7 cellular contexts compared by ENCODE assay signal in the genomic region with DNA sequence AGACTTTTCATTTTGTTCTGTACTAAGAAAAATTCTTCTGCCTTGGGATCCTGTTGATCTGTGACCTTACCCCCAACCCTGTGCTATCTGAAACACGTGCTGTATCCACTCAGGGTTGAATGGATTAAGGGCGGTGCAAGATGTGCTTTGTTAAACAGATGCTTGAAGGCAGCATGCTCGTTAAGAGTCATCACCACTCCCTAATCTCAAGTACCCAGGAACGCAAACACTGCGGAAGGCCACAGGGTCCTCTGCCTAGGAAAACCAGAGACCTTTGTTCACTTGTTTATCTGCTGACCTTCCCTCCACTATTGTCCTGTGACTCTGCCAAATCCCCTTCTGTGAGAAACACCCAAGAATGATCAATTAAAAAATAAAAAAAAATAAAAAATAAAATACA. TPM values are rescaled to one million over a fixed set of nuclear protein-coding genes. Genes with fewer than 3 reads are reported as not detected.
"Had no signal": no experiment of that assay in that cellular context is flagged by ENCODE, and none has a peak within 500 bp of the region (broad histone marks: within the 10 kb centered on the region; RNA-seq: fewer than 3 reads in every experiment).

No MANE protein-coding gene starts in this region.

RNA-seq across cellular contexts. Expression of gene SLC5A5, which starts 47.4 kb away (rescaled TPM):
- total RNA-seq: HepG2, HT1080, IMR-90, M059J, PC-3, SK-MEL-5 had no signal
- polyA plus RNA-seq: HepG2, IMR-90 had no signal

RNA-seq across cellular contexts. Expression of gene KCNN1, which starts 47.8 kb away (rescaled TPM):
- total RNA-seq: HT1080, IMR-90, PC-3, T-cell had no signal
- polyA plus RNA-seq: HepG2 had no signal
